Comparison of ENCODE assay signal across 4 cellular contexts in the genomic region with DNA sequence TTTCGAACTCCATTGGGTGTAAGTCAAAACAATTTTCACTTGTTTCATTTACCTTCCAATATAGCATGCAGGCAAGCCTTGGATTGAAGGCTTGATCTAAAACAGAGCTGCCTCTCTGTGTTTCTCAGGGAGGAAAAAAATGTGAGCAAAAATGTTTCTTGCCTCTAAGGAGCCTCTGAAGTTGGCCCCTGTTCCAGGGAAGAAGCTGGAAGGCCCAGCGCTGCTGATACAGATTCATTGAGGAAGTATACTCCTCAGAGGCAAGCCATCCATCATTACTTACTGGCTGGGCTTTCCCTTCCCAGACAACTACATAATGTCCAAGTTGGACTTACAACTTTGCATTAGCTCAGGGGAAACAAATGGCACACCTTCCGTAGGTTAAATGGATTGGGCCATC.
"Had no signal": no experiment of that assay in that cellular context is flagged by ENCODE, and none has a peak within 500 bp of the region (broad histone marks: within the 10 kb centered on the region; RNA-seq: fewer than 3 reads in every experiment).

No MANE protein-coding gene starts in this region.

- DNase-seq: H9, HCEC 1CT, IMR-90 had no signal

- H3K4me3 ChIP-seq: GM23338 had no signal

- ATAC-seq: GM23338 had no signal
